Comparison of ENCODE assay signal across 25 cellular contexts in the genomic region with DNA sequence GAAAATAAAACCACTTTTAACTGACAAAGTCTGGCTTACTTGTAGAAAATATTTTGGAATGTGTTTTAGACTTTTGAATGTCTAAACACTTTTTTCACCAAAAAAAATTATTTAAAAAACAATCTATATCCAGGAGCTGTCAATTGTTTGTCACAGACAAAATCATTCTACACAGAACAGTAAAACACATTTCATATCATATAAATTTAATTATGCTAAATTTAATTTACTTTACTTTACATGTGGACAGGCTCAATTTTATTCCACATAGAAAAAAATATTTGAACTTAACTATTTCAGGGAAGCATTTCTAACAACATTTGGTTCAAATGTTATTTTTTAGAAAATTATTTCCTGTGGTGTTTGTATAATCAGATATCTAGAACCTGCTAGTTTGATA.
DNase-seq lines count a peak whose midpoint lies in the region; ATAC-seq, FAIRE-seq and TF ChIP-seq lines count a peak whose summit lies in the region.
"Had no signal": no experiment of that assay in that cellular context is flagged by ENCODE, and none has a peak within 500 bp of the region (broad histone marks: within the 10 kb centered on the region; RNA-seq: fewer than 3 reads in every experiment).

No MANE protein-coding gene starts in this region.

- ATAC-seq in SK-N-SH treated with all-trans-retinoic acid at 6 μM for 48 hours, result no peak
- no peak for ATAC-seq in HG03159 (IDR thresholded peaks at IDR 0.05; ENCODE audit: unreplicated experiment)
- ATAC-seq in left ventricle myocardium superior, result no peak

- H3K4me3 ChIP-seq in kidney (ENCODE audit: low read length in 2 of 2) (no peak overlapping the region), thyroid gland (replicated peaks in 1 of 3) (no peak overlapping the region)
- H3K4me3 ChIP-seq: BLaER1 had no signal

- TF ChIP-seq CTCF in kidney (IDR thresholded peaks at IDR 0.05; ENCODE audit: borderline replicate concordance, extremely low read depth, insufficient read depth) (no peak), thyroid gland (IDR thresholded peaks at IDR 0.05) (no peak)

- no peak overlapping the region for H3K9ac ChIP-seq in kidney (ENCODE audit: low read length in 2 of 2)
- H3K9ac ChIP-seq: BLaER1 had no signal

- H3K27me3 ChIP-seq in thyroid gland, result no peaks in the 10 kb centered on the region
- H3K27me3 ChIP-seq: BE2C, BLaER1 had no signal

- DNase-seq in SK-N-DZ (ENCODE audit: low spot score), result peak; percentile 58
- no peak for DNase-seq in kidney
- no peak for DNase-seq in thyroid gland
- no peak for DNase-seq in left ventricle myocardium superior
- no peak for DNase-seq in NCI-H2081 treated with DMSO at 0.1 percent for 48 hours (lab: John Stamatoyannopoulos, UW)
- DNase-seq in A172 (ENCODE audit: low spot score), result no peak
- DNase-seq: 8988T; ACHN; BE2C; C1 segment of cervical spinal cord; CD4-positive, alpha-beta memory T cell; CD4-positive, CD25-positive, alpha-beta regulatory T cell; CD8-positive, alpha-beta memory T cell; COR-L47; DMS 273 treated with DMSO at 0.1 percent for 48 hours; DMS153; DMS53; DMS79 treated with DMSO at 0.1 percent for 48 hours; GF-D8 had no signal

- TF ChIP-seq POLR2A in thyroid gland (IDR thresholded peaks at IDR 0.05), result no peak

- H3K27ac ChIP-seq in kidney (ENCODE audit: low read depth in 2 of 2, low read length in 2 of 2) (no peak overlapping the region), thyroid gland (peak overlapping the region in 2 of 3 donors; percentile 35 to 40)
- H3K27ac ChIP-seq: BLaER1 had no signal

- H3K36me3 ChIP-seq in kidney (ENCODE audit: control insufficient read depth in 1 of 2, insufficient read depth in 2 of 2, low read length in 2 of 2) (no peaks in the 10 kb centered on the region), thyroid gland (no peaks in the 10 kb centered on the region)
- H3K36me3 ChIP-seq: BE2C, BLaER1 had no signal

- intact Hi-C loops in kidney (cut with DNase I) (no loop called here), thyroid gland (cut with DNase I) (no loop called here), left ventricle myocardium superior (cut with micrococcal nuclease) (no loop called here)

- H3K9me3 ChIP-seq in kidney (ENCODE audit: control insufficient read depth in 1 of 2, low read length in 2 of 2), result no peaks in the 10 kb centered on the region
- H3K9me3 ChIP-seq in thyroid gland, result no peaks in the 10 kb centered on the region
- H3K9me3 ChIP-seq: BE2C, BLaER1 had no signal

- peak; percentile 58 for FAIRE-seq in kidney (lab: Jason Lieb, UNC)
- FAIRE-seq: G401.6, GM12891, GM19239 had no signal

- no peaks in the 10 kb centered on the region for H3K4me1 ChIP-seq in kidney (ENCODE audit: control insufficient read depth in 1 of 2, insufficient read depth in 1 of 2, low read depth in 1 of 2, low read length in 2 of 2)
- no peaks in the 10 kb centered on the region for H3K4me1 ChIP-seq in thyroid gland
- H3K4me1 ChIP-seq: BLaER1 had no signal

TF ChIP-seq in SK-N-SH treated with all-trans-retinoic acid at 6 μM for 48 hours, 23 proteins besides CTCF, POLR2A, EP300 and RAD21:
- TF ChIP-seq, protein P1, sequence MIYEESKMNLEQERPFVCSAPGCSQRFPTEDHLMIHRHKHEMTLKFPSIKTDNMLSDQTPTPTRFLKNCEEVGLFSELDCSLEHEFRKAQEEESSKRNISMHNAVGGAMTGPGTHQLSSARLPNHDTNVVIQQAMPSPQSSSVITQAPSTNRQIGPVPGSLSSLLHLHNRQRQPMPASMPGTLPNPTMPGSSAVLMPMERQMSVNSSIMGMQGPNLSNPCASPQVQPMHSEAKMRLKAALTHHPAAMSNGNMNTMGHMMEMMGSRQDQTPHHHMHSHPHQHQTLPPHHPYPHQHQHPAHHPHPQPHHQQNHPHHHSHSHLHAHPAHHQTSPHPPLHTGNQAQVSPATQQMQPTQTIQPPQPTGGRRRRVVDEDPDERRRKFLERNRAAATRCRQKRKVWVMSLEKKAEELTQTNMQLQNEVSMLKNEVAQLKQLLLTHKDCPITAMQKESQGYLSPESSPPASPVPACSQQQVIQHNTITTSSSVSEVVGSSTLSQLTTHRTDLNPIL (CRISPR knock-in tag; IDR thresholded peaks at IDR 0.05; ENCODE audit: low read depth), result no peak
- TF ChIP-seq TCF4 (CRISPR knock-in tag; IDR thresholded peaks at IDR 0.05; ENCODE audit: borderline replicate concordance), result peak; percentile 96
- TF ChIP-seq ISL1 (CRISPR knock-in tag; IDR thresholded peaks at IDR 0.05), result peak; percentile 76
- no peak for TF ChIP-seq PPARA (CRISPR knock-in tag; IDR thresholded peaks at IDR 0.05; ENCODE audit: borderline replicate concordance)
- TF ChIP-seq, protein P2, sequence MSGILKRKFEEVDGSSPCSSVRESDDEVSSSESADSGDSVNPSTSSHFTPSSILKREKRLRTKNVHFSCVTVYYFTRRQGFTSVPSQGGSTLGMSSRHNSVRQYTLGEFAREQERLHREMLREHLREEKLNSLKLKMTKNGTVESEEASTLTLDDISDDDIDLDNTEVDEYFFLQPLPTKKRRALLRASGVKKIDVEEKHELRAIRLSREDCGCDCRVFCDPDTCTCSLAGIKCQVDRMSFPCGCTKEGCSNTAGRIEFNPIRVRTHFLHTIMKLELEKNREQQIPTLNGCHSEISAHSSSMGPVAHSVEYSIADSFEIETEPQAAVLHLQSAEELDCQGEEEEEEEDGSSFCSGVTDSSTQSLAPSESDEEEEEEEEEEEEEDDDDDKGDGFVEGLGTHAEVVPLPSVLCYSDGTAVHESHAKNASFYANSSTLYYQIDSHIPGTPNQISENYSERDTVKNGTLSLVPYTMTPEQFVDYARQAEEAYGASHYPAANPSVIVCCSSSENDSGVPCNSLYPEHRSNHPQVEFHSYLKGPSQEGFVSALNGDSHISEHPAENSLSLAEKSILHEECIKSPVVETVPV (CRISPR knock-in tag; IDR thresholded peaks at IDR 0.05), result peak; percentile 29; the same call in 1 of the 2 replicates
- TF ChIP-seq, protein P3, sequence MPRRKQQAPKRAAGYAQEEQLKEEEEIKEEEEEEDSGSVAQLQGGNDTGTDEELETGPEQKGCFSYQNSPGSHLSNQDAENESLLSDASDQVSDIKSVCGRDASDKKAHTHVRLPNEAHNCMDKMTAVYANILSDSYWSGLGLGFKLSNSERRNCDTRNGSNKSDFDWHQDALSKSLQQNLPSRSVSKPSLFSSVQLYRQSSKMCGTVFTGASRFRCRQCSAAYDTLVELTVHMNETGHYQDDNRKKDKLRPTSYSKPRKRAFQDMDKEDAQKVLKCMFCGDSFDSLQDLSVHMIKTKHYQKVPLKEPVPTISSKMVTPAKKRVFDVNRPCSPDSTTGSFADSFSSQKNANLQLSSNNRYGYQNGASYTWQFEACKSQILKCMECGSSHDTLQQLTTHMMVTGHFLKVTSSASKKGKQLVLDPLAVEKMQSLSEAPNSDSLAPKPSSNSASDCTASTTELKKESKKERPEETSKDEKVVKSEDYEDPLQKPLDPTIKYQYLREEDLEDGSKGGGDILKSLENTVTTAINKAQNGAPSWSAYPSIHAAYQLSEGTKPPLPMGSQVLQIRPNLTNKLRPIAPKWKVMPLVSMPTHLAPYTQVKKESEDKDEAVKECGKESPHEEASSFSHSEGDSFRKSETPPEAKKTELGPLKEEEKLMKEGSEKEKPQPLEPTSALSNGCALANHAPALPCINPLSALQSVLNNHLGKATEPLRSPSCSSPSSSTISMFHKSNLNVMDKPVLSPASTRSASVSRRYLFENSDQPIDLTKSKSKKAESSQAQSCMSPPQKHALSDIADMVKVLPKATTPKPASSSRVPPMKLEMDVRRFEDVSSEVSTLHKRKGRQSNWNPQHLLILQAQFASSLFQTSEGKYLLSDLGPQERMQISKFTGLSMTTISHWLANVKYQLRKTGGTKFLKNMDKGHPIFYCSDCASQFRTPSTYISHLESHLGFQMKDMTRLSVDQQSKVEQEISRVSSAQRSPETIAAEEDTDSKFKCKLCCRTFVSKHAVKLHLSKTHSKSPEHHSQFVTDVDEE (CRISPR knock-in tag; IDR thresholded peaks at IDR 0.05), result peak; percentile 88

Comparison
In these comparisons a context has a peak if more than half of its experiments do, and no peak if none do; other contexts are left out.
1. H3K27ac ChIP-seq: peak in thyroid gland (2 of 3); none in kidney (0 of 2).